14 cellular contexts compared by ENCODE assay signal in the genomic region with DNA sequence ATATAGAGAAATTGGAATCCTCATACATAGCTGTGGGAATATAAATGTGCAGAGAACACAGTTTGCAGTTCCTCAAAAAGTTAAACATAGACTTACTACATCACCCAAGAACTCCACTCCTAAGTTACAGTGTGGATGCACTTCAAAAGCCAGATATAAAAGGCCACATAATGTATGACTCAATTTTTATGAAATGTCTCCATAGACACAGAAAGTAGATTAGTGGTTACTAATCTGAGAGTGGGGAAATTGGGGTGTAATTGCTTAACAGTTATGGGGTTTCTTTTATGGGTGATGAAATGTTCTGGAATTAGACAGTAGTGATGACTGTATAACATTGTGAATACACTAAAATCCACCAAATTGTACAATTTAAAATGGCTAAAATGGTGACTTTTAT.
DNase-seq lines count a peak whose midpoint lies in the region; ATAC-seq, FAIRE-seq and TF ChIP-seq lines count a peak whose summit lies in the region.
"Had no signal": no experiment of that assay in that cellular context is flagged by ENCODE, and none has a peak within 500 bp of the region (broad histone marks: within the 10 kb centered on the region; RNA-seq: fewer than 3 reads in every experiment).

No MANE protein-coding gene starts in this region.

- peaks cover 20% of the 10 kb centered on the region for H3K79me2 ChIP-seq in ACC112 (ENCODE audit: control insufficient read depth, insufficient read depth, low read length, unreplicated experiment)

- peaks cover 27% of the 10 kb centered on the region; the same call in 1 of the 2 replicates for H3K36me3 ChIP-seq in ACC112 (ENCODE audit: insufficient read depth, low read length)

- H3K4me3 ChIP-seq in ACC112 (ENCODE audit: low read depth, low read length): no peak overlapping the region

- H3K27ac ChIP-seq in ACC112 (ENCODE audit: low read depth, low read length): peak overlapping the region; percentile 48

- no peaks in the 10 kb centered on the region for H3K27me3 ChIP-seq in ACC112 (ENCODE audit: insufficient read depth, low read length)

- H3K4me1 ChIP-seq in ACC112 (ENCODE audit: control insufficient read depth, insufficient read depth, low read length, unreplicated experiment): peaks cover 28% of the 10 kb centered on the region

- no peaks in the 10 kb centered on the region for H3K9me3 Mint-ChIP-seq in activated T-helper 17 cell treated with anti-CD3 and anti-CD28 coated beads, Interleukin-2, amount 50 U/mL, for 72 hours
- H3K9me3 Mint-ChIP-seq in glutamatergic neuron (ENCODE audit: unreplicated experiment): peaks cover 3% of the 10 kb centered on the region

- TF ChIP-seq CTCF in glutamatergic neuron (IDR thresholded peaks at IDR 0.05; ENCODE audit: partially characterized antibody, unreplicated experiment): no peak

- H3K27ac Mint-ChIP-seq in activated T-helper 17 cell treated with anti-CD3 and anti-CD28 coated beads, Interleukin-2, amount 50 U/mL, for 72 hours: no peak overlapping the region
- H3K27ac Mint-ChIP-seq in glutamatergic neuron (ENCODE audit: unreplicated experiment): no peak overlapping the region

- no peak overlapping the region for H3K4me3 Mint-ChIP-seq in activated T-helper 17 cell treated with anti-CD3 and anti-CD28 coated beads, Interleukin-2, amount 50 U/mL, for 72 hours
- H3K4me3 Mint-ChIP-seq in glutamatergic neuron (ENCODE audit: unreplicated experiment): no peak overlapping the region

- H3K27me3 Mint-ChIP-seq in activated T-helper 17 cell treated with anti-CD3 and anti-CD28 coated beads, Interleukin-2, amount 50 U/mL, for 72 hours: no peaks in the 10 kb centered on the region
- no peaks in the 10 kb centered on the region for H3K27me3 Mint-ChIP-seq in glutamatergic neuron (ENCODE audit: unreplicated experiment)

- peak; percentile 60 for ATAC-seq in activated T-helper 17 cell treated with anti-CD3 and anti-CD28 coated beads, Interleukin-2, amount 50 U/mL, for 72 hours (replicated peaks)

- FAIRE-seq in GM19239 (lab: Jason Lieb, UNC): peak; percentile 11
- FAIRE-seq: urothelium cell line had no signal

- no peak overlapping the region for H2AFZ ChIP-seq in ACC112 (ENCODE audit: low read length, unreplicated experiment)

- no peak for DNase-seq in GM19239 (ENCODE audit: insufficient read length, low spot score)
- peak; percentile 8 for DNase-seq in kidney tubule cell (ENCODE audit: low spot score)
- DNase-seq in islet precursor cell: no peak
- DNase-seq in NCI-H446 (lab: John Stamatoyannopoulos, UW): no peak
- no peak for DNase-seq in glutamatergic neuron
- no peak for DNase-seq in NCI-H510A treated with DMSO at 0.1 percent for 48 hours (lab: John Stamatoyannopoulos, UW)
- DNase-seq: activated CD4-positive, alpha-beta T cell treated with anti-CD3 and anti-CD28 coated beads for 4 hours; C1 segment of cervical spinal cord; NCI-H1092 treated with DMSO at 0.1 percent for 48 hours; NCI-H524 treated with DMSO at 0.1 percent for 48 hours; SHP77 treated with DMSO at 0.1 percent for 48 hours had no signal

- H3K36me3 Mint-ChIP-seq in activated T-helper 17 cell treated with anti-CD3 and anti-CD28 coated beads, Interleukin-2, amount 50 U/mL, for 72 hours (ENCODE audit: low read depth): peaks cover 96% of the 10 kb centered on the region
- H3K36me3 Mint-ChIP-seq in glutamatergic neuron (ENCODE audit: unreplicated experiment): peaks cover 4% of the 10 kb centered on the region

- H3K4me1 Mint-ChIP-seq in activated T-helper 17 cell treated with anti-CD3 and anti-CD28 coated beads, Interleukin-2, amount 50 U/mL, for 72 hours: peaks cover 4% of the 10 kb centered on the region
- H3K4me1 Mint-ChIP-seq in glutamatergic neuron (ENCODE audit: low read depth, unreplicated experiment): no peaks in the 10 kb centered on the region
